ENCODE assay signal across 12 cellular contexts in genomic region chr7:40057292-40057691, GRCh38.
DNase-seq lines count a peak whose midpoint lies in the region; ATAC-seq, FAIRE-seq and TF ChIP-seq lines count a peak whose summit lies in the region.
"Had no signal": no experiment of that assay in that cellular context is flagged by ENCODE, and none has a peak within 500 bp of the region (broad histone marks: within the 10 kb centered on the region; RNA-seq: fewer than 3 reads in every experiment).

No MANE protein-coding gene starts in this region.

- no peaks in the 10 kb centered on the region for H3K9me3 Mint-ChIP-seq in astrocyte (ENCODE audit: unreplicated experiment)

- no peak for FAIRE-seq in astrocyte (lab: Jason Lieb, UNC)
- FAIRE-seq: G401.6 had no signal

- no peaks in the 10 kb centered on the region for H3K79me2 ChIP-seq in astrocyte (ENCODE audit: insufficient read depth, low read length)

- H3K27me3 ChIP-seq in astrocyte (ENCODE audit: insufficient read depth, low read length) = no peaks in the 10 kb centered on the region
- H3K27me3 ChIP-seq: body of pancreas had no signal

- peaks cover 2% of the 10 kb centered on the region for H3K4me1 Mint-ChIP-seq in astrocyte (ENCODE audit: low read depth, unreplicated experiment)

- H3K27ac ChIP-seq in astrocyte (ENCODE audit: low read depth, low read length) = no peak overlapping the region
- H3K27ac ChIP-seq: body of pancreas, HL-60 had no signal

- H3K4me1 ChIP-seq in astrocyte (ENCODE audit: insufficient read depth, low read length) = no peaks in the 10 kb centered on the region

- no peak overlapping the region for H3K27ac Mint-ChIP-seq in astrocyte (ENCODE audit: unreplicated experiment)

- no peak overlapping the region for H3K4me3 ChIP-seq in astrocyte (ENCODE audit: insufficient read depth, low read depth, low read length)
- H3K4me3 ChIP-seq: body of pancreas had no signal

- no peaks in the 10 kb centered on the region for H3K36me3 Mint-ChIP-seq in astrocyte (ENCODE audit: low read depth, unreplicated experiment)

- no peaks in the 10 kb centered on the region for H3K9me3 ChIP-seq in astrocyte (ENCODE audit: insufficient read depth, low read depth, low read length)
- H3K9me3 ChIP-seq: body of pancreas had no signal

- H2AFZ ChIP-seq in astrocyte (ENCODE audit: low read depth, low read length) = no peak overlapping the region

- H3K4me2 ChIP-seq in astrocyte (ENCODE audit: low read length) = no peak overlapping the region

- H3K9ac ChIP-seq in astrocyte (ENCODE audit: low read length) = no peak overlapping the region

- no peaks in the 10 kb centered on the region for H3K27me3 Mint-ChIP-seq in astrocyte (ENCODE audit: low read depth, unreplicated experiment)

- no peak for TF ChIP-seq CTCF in astrocyte (IDR thresholded peaks at IDR 0.05; ENCODE audit: insufficient read depth, low read depth, low read length)

- H4K20me1 ChIP-seq in astrocyte (ENCODE audit: insufficient read depth, low read length) = no peaks in the 10 kb centered on the region

- peak; percentile 38 for ATAC-seq in left lobe of liver
- ATAC-seq in HG03460 (IDR thresholded peaks at IDR 0.05; ENCODE audit: unreplicated experiment) = no peak
- ATAC-seq: body of pancreas had no signal

- DNase-seq in DMS53 (lab: John Stamatoyannopoulos, UW) = peak; percentile 57
- peak; percentile 77 for DNase-seq in NCI-H1092 treated with DMSO at 0.1 percent for 48 hours (lab: John Stamatoyannopoulos, UW)
- DNase-seq in astrocyte (ENCODE audit: low read depth) = peak; percentile 2
- no peak for DNase-seq in left lobe of liver (ENCODE audit: low spot score)
- DNase-seq in LoVo (ENCODE audit: low spot score) = no peak
- no peak for DNase-seq in activated gamma-delta T cell treated with Interleukin-2 at 50 U/mL for 16 hours
- no peak for DNase-seq in NK-92 treated with Interleukin-12 subunit alpha and Interleukin-12 subunit beta, amount 100 ng/mL, for 24 hours (lab: John Stamatoyannopoulos, UW)
- DNase-seq: activated CD4-positive, alpha-beta T cell treated with anti-CD3 and anti-CD28 coated beads for 48 hours had no signal

- H3K36me3 ChIP-seq in astrocyte (ENCODE audit: insufficient read depth, low read length) = no peaks in the 10 kb centered on the region

- H3K4me3 Mint-ChIP-seq in astrocyte (ENCODE audit: unreplicated experiment) = no peak overlapping the region

Comparison
In these comparisons a context has a peak if more than half of its experiments do, and no peak if none do; other contexts are left out.
1. DNase-seq: peak in DMS53 (single experiment), NCI-H1092 treated with DMSO at 0.1 percent for 48 hours (single experiment) and astrocyte (single experiment); none in left lobe of liver (single experiment), LoVo (single experiment), activated gamma-delta T cell treated with Interleukin-2 at 50 U/mL for 16 hours (single experiment) and NK-92 treated with Interleukin-12 subunit alpha and Interleukin-12 subunit beta, amount 100 ng/mL, for 24 hours (single experiment).